Comparison of ENCODE assay signal across 1 cellular context in the genomic region with DNA sequence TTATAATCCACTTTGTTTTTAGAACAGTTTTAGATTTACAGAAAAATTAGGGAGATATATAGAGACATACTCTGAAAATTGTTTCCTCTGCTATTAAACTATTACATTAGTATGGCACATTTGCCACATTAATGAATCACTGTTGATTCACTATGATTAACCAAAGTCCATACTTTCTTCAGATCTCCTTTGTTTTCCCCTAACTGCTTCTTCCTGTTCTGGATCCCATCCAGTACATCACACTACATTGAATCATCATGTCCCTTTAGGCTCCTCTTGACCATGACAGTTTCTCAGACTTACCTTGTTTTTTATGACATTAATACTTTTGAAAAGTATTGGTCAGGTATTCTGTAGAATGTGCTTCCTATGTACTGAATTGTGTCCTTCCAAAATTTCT.
TF ChIP-seq lines count a peak whose summit lies in the region.

No MANE protein-coding gene starts in this region.

TF ChIP-seq in HCT116, 20 proteins besides CTCF, POLR2A, EP300 and RAD21 (continued from another document):
- TF ChIP-seq, protein P1, sequence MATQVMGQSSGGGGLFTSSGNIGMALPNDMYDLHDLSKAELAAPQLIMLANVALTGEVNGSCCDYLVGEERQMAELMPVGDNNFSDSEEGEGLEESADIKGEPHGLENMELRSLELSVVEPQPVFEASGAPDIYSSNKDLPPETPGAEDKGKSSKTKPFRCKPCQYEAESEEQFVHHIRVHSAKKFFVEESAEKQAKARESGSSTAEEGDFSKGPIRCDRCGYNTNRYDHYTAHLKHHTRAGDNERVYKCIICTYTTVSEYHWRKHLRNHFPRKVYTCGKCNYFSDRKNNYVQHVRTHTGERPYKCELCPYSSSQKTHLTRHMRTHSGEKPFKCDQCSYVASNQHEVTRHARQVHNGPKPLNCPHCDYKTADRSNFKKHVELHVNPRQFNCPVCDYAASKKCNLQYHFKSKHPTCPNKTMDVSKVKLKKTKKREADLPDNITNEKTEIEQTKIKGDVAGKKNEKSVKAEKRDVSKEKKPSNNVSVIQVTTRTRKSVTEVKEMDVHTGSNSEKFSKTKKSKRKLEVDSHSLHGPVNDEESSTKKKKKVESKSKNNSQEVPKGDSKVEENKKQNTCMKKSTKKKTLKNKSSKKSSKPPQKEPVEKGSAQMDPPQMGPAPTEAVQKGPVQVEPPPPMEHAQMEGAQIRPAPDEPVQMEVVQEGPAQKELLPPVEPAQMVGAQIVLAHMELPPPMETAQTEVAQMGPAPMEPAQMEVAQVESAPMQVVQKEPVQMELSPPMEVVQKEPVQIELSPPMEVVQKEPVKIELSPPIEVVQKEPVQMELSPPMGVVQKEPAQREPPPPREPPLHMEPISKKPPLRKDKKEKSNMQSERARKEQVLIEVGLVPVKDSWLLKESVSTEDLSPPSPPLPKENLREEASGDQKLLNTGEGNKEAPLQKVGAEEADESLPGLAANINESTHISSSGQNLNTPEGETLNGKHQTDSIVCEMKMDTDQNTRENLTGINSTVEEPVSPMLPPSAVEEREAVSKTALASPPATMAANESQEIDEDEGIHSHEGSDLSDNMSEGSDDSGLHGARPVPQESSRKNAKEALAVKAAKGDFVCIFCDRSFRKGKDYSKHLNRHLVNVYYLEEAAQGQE (IDR thresholded peaks at IDR 0.05; ENCODE audit: low read depth) = no peak
- TF ChIP-seq CBX3 (IDR thresholded peaks at IDR 0.05; ENCODE audit: low read depth) (peak; percentile 89), MAX (IDR thresholded peaks at IDR 0.05) (0 out of 2 replicates have a peak, but pooled peaks have one; percentile 30), POLR2AphosphoS5 (IDR thresholded peaks at IDR 0.05; ENCODE audit: low read depth, low read length) (peak; percentile 60), ATF3 (IDR thresholded peaks at IDR 0.05) (0 out of 2 replicates have a peak, but pooled peaks have one; percentile 31), ELF1 (IDR thresholded peaks at IDR 0.05; ENCODE audit: borderline replicate concordance, low read depth) (no peak), YY1 (IDR thresholded peaks at IDR 0.05; ENCODE audit: extremely low read depth, insufficient replicate concordance, low read depth, low read length) (no peak), SIN3A (IDR thresholded peaks at IDR 0.05; ENCODE audit: low read depth) (peak; percentile 65; the same call in 1 of the 2 replicates), CEBPB (IDR thresholded peaks at IDR 0.05; ENCODE audit: low read depth) (peak; percentile 80), ZFX (IDR thresholded peaks at IDR 0.05) (no peak), JUND (IDR thresholded peaks at IDR 0.05) (peak; percentile 86), SRF (IDR thresholded peaks at IDR 0.05; ENCODE audit: low read depth) (peak; percentile 82), EZH2phosphoT487 (IDR thresholded peaks at IDR 0.05; ENCODE audit: borderline replicate concordance) (no peak)
TF ChIP-seq in HCT116: peak in this region for 11.
